Comparison of ENCODE assay signal across 17 cellular contexts in genomic region chr10:30538086-30538485, GRCh38.
A peak's percentile ranks its signal among the peaks of the same experiment; 100 is the strongest.
DNase-seq lines count a peak whose midpoint lies in the region; ATAC-seq, FAIRE-seq and TF ChIP-seq lines count a peak whose summit lies in the region.
"Had no signal": no experiment of that assay in that cellular context is flagged by ENCODE, and none has a peak within 500 bp of the region (broad histone marks: within the 10 kb centered on the region; RNA-seq: fewer than 3 reads in every experiment).

No MANE protein-coding gene starts in this region.

- H3K9ac ChIP-seq in K562 (ENCODE audit: insufficient read depth in 1 of 2, low read depth in 2 of 2, low read length in 2 of 2), result no peak overlapping the region
- no peak overlapping the region for H3K9ac ChIP-seq in HepG2 (ENCODE audit: insufficient read depth, low read depth, low read length)

- no peak for TF ChIP-seq CTCF in heart right ventricle (IDR thresholded peaks at IDR 0.05)
- TF ChIP-seq CTCF in K562 (IDR thresholded peaks at IDR 0.05 in 2 of 3, conservative IDR thresholded peaks at IDR 0.05 in 1 of 3; ENCODE audit: insufficient read depth in 2 of 3, low read depth in 1 of 3, low read length in 3 of 3), result no peak
- TF ChIP-seq CTCF in HepG2 (CRISPR knock-in tag; IDR thresholded peaks at IDR 0.05), result no peak

- no peak overlapping the region for H3K4me3 ChIP-seq in heart right ventricle
- H3K4me3 ChIP-seq in K562, result no peak overlapping the region
- H3K4me3 ChIP-seq in HepG2 (replicated peaks in 1 of 3; ENCODE audit: insufficient read depth in 1 of 3, low read depth in 2 of 3, low read length in 3 of 3), result no peak overlapping the region
- H3K4me3 ChIP-seq: hepatocyte had no signal

- peak; percentile 37 for FAIRE-seq in K562 (lab: Jason Lieb, UNC)
- no peak for FAIRE-seq in HepG2 (lab: Jason Lieb, UNC)
- peak; percentile 42 for FAIRE-seq in urothelium cell line (lab: Jason Lieb, UNC)
- FAIRE-seq: D721Med had no signal

- H3K27ac ChIP-seq in heart right ventricle (peak overlapping the region; percentile 41 to 84 (median 68)), K562 (ENCODE audit: extremely low read depth, low read depth, low read length) (no peak overlapping the region), HepG2 (ENCODE audit: extremely low read length, insufficient read depth, low read length) (peak overlapping the region; percentile 21)
- H3K27ac ChIP-seq: hepatocyte had no signal

- H3K36me3 ChIP-seq in heart right ventricle (no peaks in the 10 kb centered on the region), K562 (ENCODE audit: control insufficient read depth, insufficient read depth, low read length) (no peaks in the 10 kb centered on the region), HepG2 (replicated peaks in 1 of 2; ENCODE audit: control insufficient read depth in 1 of 2, insufficient read depth in 2 of 2, low read length in 2 of 2) (no peaks in the 10 kb centered on the region)

- no peak for DNase-seq in heart right ventricle
- DNase-seq in cardiac septum (ENCODE audit: low spot score), result no peak
- DNase-seq in K562 (ENCODE audit: extremely low read depth in 1 of 4, low spot score in 3 of 4), result no peak
- DNase-seq in HepG2 (ENCODE audit: low spot score), result peak; percentile 80
- peak; percentile 73 for DNase-seq in urothelium cell line (ENCODE audit: low spot score)
- no peak for DNase-seq in NCI-H774 (lab: John Stamatoyannopoulos, UW)
- no peak for DNase-seq in NCI-H128 (lab: John Stamatoyannopoulos, UW; ENCODE audit: unreplicated experiment)
- DNase-seq: activated naive CD8-positive, alpha-beta T cell treated with anti-CD3 and anti-CD28 coated beads for 36 hours; cerebellar nuclear complex; NCI-H1436; NCI-H524; nephron progenitor cell; stimulated activated naive CD4-positive, alpha-beta T cell treated with Interleukin-2 at 50 U/mL for 16 hours had no signal

- H3K79me2 ChIP-seq in K562 (ENCODE audit: control insufficient read depth, insufficient read depth, low read length), result no peaks in the 10 kb centered on the region
- H3K79me2 ChIP-seq in HepG2 (ENCODE audit: insufficient read depth, low read length), result no peaks in the 10 kb centered on the region
- H3K79me2 ChIP-seq: hepatocyte had no signal

- no peak for TF ChIP-seq RAD21 in K562 (CRISPR knock-in tag; conservative IDR thresholded peaks at IDR 0.05 in 1 of 2, IDR thresholded peaks at IDR 0.05 in 1 of 2)
- no peak for TF ChIP-seq RAD21 in HepG2 (CRISPR knock-in tag; IDR thresholded peaks at IDR 0.05)

- TF ChIP-seq EP300 in K562 (IDR thresholded peaks at IDR 0.05; ENCODE audit: low read length) (no peak), HepG2 (IDR thresholded peaks at IDR 0.05; ENCODE audit: low read depth in 2 of 2, low read length in 2 of 2) (peak in 1 of 2 experiments; percentile 75; a peak in 1 of 4 replicates), HepG2 (CRISPR knock-in tag; IDR thresholded peaks at IDR 0.05; ENCODE audit: borderline replicate concordance) (no peak; the same call in 1 of the 2 replicates)

- ATAC-seq in heart right ventricle (peak in 1 of 8 donors; percentile 24), K562 (no peak), HepG2 (peak; percentile 20), GM21786 (IDR thresholded peaks at IDR 0.05; ENCODE audit: unreplicated experiment) (no peak)
- ATAC-seq: Panc1 had no signal

- BruUV-seq in K562 (replicated peaks; lab: Mats Ljungman, UMichigan) (no TSS peak), HepG2 (replicated peaks; lab: Mats Ljungman, UMichigan) (no TSS peak)

- peaks cover 6 to 86% (median 19%) of the 10 kb centered on the region in 9 donors for H3K4me1 ChIP-seq in heart right ventricle
- H3K4me1 ChIP-seq in K562 (replicated peaks in 1 of 2; ENCODE audit: control insufficient read depth in 2 of 2, insufficient read depth in 2 of 2, low read length in 2 of 2), result peaks cover 0 to 17% of the 10 kb centered on the region in 2 experiments; a peak in 4 of 5 replicates
- H3K4me1 ChIP-seq in HepG2 (ENCODE audit: insufficient read depth, low read length), result peaks cover 96% of the 10 kb centered on the region

- WGBS in heart right ventricle, 2 donors, result 55 to 59% methylated on average over 4 of the region's 4 CpGs
- WGBS in K562 (ENCODE audit: insufficient coverage, low coverage, missing lambda C conversion rate), result 24% methylated on average over 4 of the region's 4 CpGs
- 3% methylated on average over 4 of the region's 4 CpGs for WGBS in HepG2 (ENCODE audit: low lambda C conversion rate)

- TF ChIP-seq POLR2A in K562 (conservative IDR thresholded peaks at IDR 0.05) (no peak), HepG2 (IDR thresholded peaks at IDR 0.05; ENCODE audit: insufficient read depth in 1 of 2, low read depth in 2 of 2, low read length in 2 of 2) (no peak)

- H3K4me2 ChIP-seq in K562 (ENCODE audit: insufficient read depth, low read length), result no peak overlapping the region
- 0 out of 2 replicates have a peak overlapping the region, but pooled peaks have one; percentile 48 for H3K4me2 ChIP-seq in HepG2 (ENCODE audit: low read depth, low read length)
- H3K4me2 ChIP-seq: hepatocyte had no signal

- intact Hi-C loops in heart right ventricle (cut with DNase I), result loop anchor here in 8 of 10 donors (5.0 to 10.0 kb wide), 6 partner anchors 44 to 146 kb away; no protein-coding TSS in a partner anchor
- intact Hi-C loops in cardiac septum (cut with DNase I), result loop anchor here (5.0 kb wide), 1 partner anchor 44 kb away; no protein-coding TSS in a partner anchor
- intact Hi-C loops in K562 (cut with micrococcal nuclease), result no loop called here
- intact Hi-C loops in HepG2 (cut with micrococcal nuclease; ENCODE audit: unreplicated experiment), result no loop called here

- H3K27me3 ChIP-seq in heart right ventricle (no peaks in the 10 kb centered on the region), K562 (ENCODE audit: control insufficient read depth in 2 of 2, insufficient read depth in 2 of 2, low read length in 2 of 2) (no peaks in the 10 kb centered on the region), HepG2 (ENCODE audit: control insufficient read depth in 1 of 2, insufficient read depth in 2 of 2, low read length in 2 of 2) (no peaks in the 10 kb centered on the region)
- H3K27me3 ChIP-seq: hepatocyte had no signal

- POLR2A ChIA-PET in K562 (lab: Yijun Ruan, JAX) (interaction anchor here (1.2 to 2.6 kb wide), 2 partner anchors 15 to 1041 kb away, joined by 3 to 11 read pairs; no protein-coding TSS in a partner anchor), HepG2 (lab: Yijun Ruan, JAX) (interaction anchor here (0.9 to 2.0 kb wide), 5 partner anchors 16 to 115 kb away, joined by 3 to 6 read pairs (median 4); partner anchors contain the start of gene MAP3K8)

- peaks cover 0 to 9% (median 0%) of the 10 kb centered on the region in 11 donors for H3K9me3 ChIP-seq in heart right ventricle
- H3K9me3 ChIP-seq in K562 (replicated peaks; ENCODE audit: control insufficient read depth, insufficient read depth, low read depth, low read length), result no peaks in the 10 kb centered on the region
- H3K9me3 ChIP-seq in HepG2 (ENCODE audit: low read length), result no peaks in the 10 kb centered on the region

- H4K20me1 ChIP-seq in K562 (replicated peaks; ENCODE audit: control insufficient read depth, insufficient read depth, low read length) (no peaks in the 10 kb centered on the region), HepG2 (ENCODE audit: insufficient read depth, low read length) (no peaks in the 10 kb centered on the region)

- H3K9me1 ChIP-seq in K562 (ENCODE audit: control insufficient read depth, insufficient read depth, low read length), result no peaks in the 10 kb centered on the region

- CTCF ChIA-PET in K562 (lab: Yijun Ruan, JAX; ENCODE audit: low intra/inter-chr PET ratio), result no interaction called here
- CTCF ChIA-PET in HepG2 (lab: Yijun Ruan, JAX; ENCODE audit: low intra/inter-chr PET ratio, low total read pairs), result no interaction called here

- in situ Hi-C loops in K562 (cut with MboI) (loop anchor here (10.0 kb wide), 1 partner anchor 143 kb away; no protein-coding TSS in a partner anchor), HepG2 (cut with HindIII; ENCODE audit: extremely low pct_ligation_motif_present, low pct_unique_long_range_greater_than_20kb) (loop anchor here (10.0 kb wide), 1 partner anchor 123 kb away; no protein-coding TSS in a partner anchor)

- peak overlapping the region; percentile 65; the same call in 1 of the 2 replicates for H2AFZ ChIP-seq in K562 (ENCODE audit: low read depth, low read length)
- no peak overlapping the region for H2AFZ ChIP-seq in HepG2 (ENCODE audit: low read length)
- H2AFZ ChIP-seq: hepatocyte had no signal

TF ChIP-seq in K562, 482 proteins besides CTCF, POLR2A, EP300 and RAD21 (continues in another document):
- no peak for TF ChIP-seq SMC3 (conservative IDR thresholded peaks at IDR 0.05; ENCODE audit: insufficient read depth, low read depth, low read length)
- TF ChIP-seq ATF6 (CRISPR knock-in tag; IDR thresholded peaks at IDR 0.05), result no peak

TF ChIP-seq in HepG2, 621 proteins besides CTCF, POLR2A, EP300 and RAD21 (continues in another document):
- no peak for TF ChIP-seq ZNF160 (CRISPR knock-in tag; IDR thresholded peaks at IDR 0.05)
- TF ChIP-seq GATA4 (IDR thresholded peaks at IDR 0.05; ENCODE audit: borderline replicate concordance, low read depth), result peak; percentile 43; the same call in 1 of the 2 replicates
- no peak for TF ChIP-seq ZNF605 (CRISPR knock-in tag; IDR thresholded peaks at IDR 0.05)
- no peak for TF ChIP-seq ZBTB39 (CRISPR knock-in tag; IDR thresholded peaks at IDR 0.05)
- TF ChIP-seq SNAI1 (CRISPR knock-in tag; IDR thresholded peaks at IDR 0.05; ENCODE audit: borderline replicate concordance), result no peak
- no peak for TF ChIP-seq KDM1A (CRISPR knock-in tag; IDR thresholded peaks at IDR 0.05)
- TF ChIP-seq ZFP82 (CRISPR knock-in tag; IDR thresholded peaks at IDR 0.05; ENCODE audit: borderline replicate concordance), result no peak
- TF ChIP-seq TBL1XR1 (IDR thresholded peaks at IDR 0.05; ENCODE audit: borderline replicate concordance, low read length, partially characterized antibody), result peak; percentile 75
- peak; percentile 74 for TF ChIP-seq NR2F6 (IDR thresholded peaks at IDR 0.05)
- TF ChIP-seq NR2F6 (CRISPR knock-in tag; IDR thresholded peaks at IDR 0.05), result peak; percentile 72
- no peak for TF ChIP-seq GTF2F1 (IDR thresholded peaks at IDR 0.05; ENCODE audit: low read length)

Comparison
In these comparisons a context has a peak if more than half of its experiments do, and no peak if none do; other contexts are left out.
1. DNase-seq: peak in HepG2 (single experiment) and urothelium cell line (single experiment); none in heart right ventricle (0 of 2), cardiac septum (single experiment), K562 (0 of 4), NCI-H774 (single experiment) and NCI-H128 (single experiment).
2. intact Hi-C loops: an anchor here in heart right ventricle (5.0 to 10.0 kb wide) and cardiac septum (5.0 kb wide); none called in K562 and HepG2.